In genomic region chr6:27901801-27902200, GRCh38 we compare ENCODE assay signal across 9 cellular contexts. TPM values are rescaled to one million over a fixed set of nuclear protein-coding genes. Genes with fewer than 3 reads are reported as not detected.
DNase-seq lines count a peak whose midpoint lies in the region; FAIRE-seq and TF ChIP-seq lines count a peak whose summit lies in the region.
"Had no signal": no experiment of that assay in that cellular context is flagged by ENCODE, and none has a peak within 500 bp of the region (broad histone marks: within the 10 kb centered on the region; RNA-seq: fewer than 3 reads in every experiment).

No MANE protein-coding gene starts in this region.

- H3K27me3 ChIP-seq in SJCRH30: no peaks in the 10 kb centered on the region
- H3K27me3 ChIP-seq: Peyer's patch had no signal

- H3K36me3 Mint-ChIP-seq in endothelial cell (ENCODE audit: low read depth, unreplicated experiment): peaks cover 3% of the 10 kb centered on the region

- no peaks in the 10 kb centered on the region for H3K36me3 ChIP-seq in ES-I3 (ENCODE audit: insufficient read depth, low read length)
- H3K36me3 ChIP-seq in SJCRH30: no peaks in the 10 kb centered on the region
- H3K36me3 ChIP-seq: Peyer's patch had no signal

- H3K4me1 ChIP-seq in ES-I3 (ENCODE audit: insufficient read depth, low read length) (no peaks in the 10 kb centered on the region), SJCRH30 (0 out of 2 replicates have a peak, but pooled peaks cover 3% of the 10 kb centered on the region)
- H3K4me1 ChIP-seq: Peyer's patch had no signal

- peaks cover 11% of the 10 kb centered on the region for H3K27me3 Mint-ChIP-seq in endothelial cell (ENCODE audit: unreplicated experiment)

- peak overlapping the region; percentile 98; the same call in 1 of the 2 replicates for H3K9ac ChIP-seq in ES-I3 (ENCODE audit: low read depth, low read length)

- DNase-seq in SJCRH30: no peak
- DNase-seq in endothelial cell (ENCODE audit: low spot score): no peak
- no peak for DNase-seq in foreskin melanocyte
- no peak for DNase-seq in LoVo (ENCODE audit: low spot score)
- no peak for DNase-seq in DMS79 treated with DMSO at 0.1 percent for 48 hours (lab: John Stamatoyannopoulos, UW)
- DNase-seq in coronary artery (ENCODE audit: low spot score): no peak

- H3K4me1 Mint-ChIP-seq in endothelial cell (ENCODE audit: unreplicated experiment): peaks cover 2% of the 10 kb centered on the region

- peak overlapping the region; percentile 91 for H3K4me3 Mint-ChIP-seq in endothelial cell (ENCODE audit: unreplicated experiment)

- TF ChIP-seq CTCF in endothelial cell (IDR thresholded peaks at IDR 0.05; ENCODE audit: unreplicated experiment) (no peak), coronary artery (IDR thresholded peaks at IDR 0.05) (no peak)

- peak; percentile 37 for FAIRE-seq in A204.1 (lab: Jason Lieb, UNC)

- peak overlapping the region; percentile 91 for H3K27ac Mint-ChIP-seq in endothelial cell (ENCODE audit: unreplicated experiment)

- no peak overlapping the region for H3K27ac ChIP-seq in SJCRH30
- no peak overlapping the region for H3K27ac ChIP-seq in coronary artery

- H3K4me3 ChIP-seq in SJCRH30 (peak overlapping the region; percentile 86), coronary artery (no peak overlapping the region)

- no peaks in the 10 kb centered on the region for H3K9me3 Mint-ChIP-seq in endothelial cell (ENCODE audit: unreplicated experiment)

- H3K9me3 ChIP-seq in ES-I3 (ENCODE audit: control insufficient read depth, insufficient read depth, low read length): no peaks in the 10 kb centered on the region
- no peaks in the 10 kb centered on the region for H3K9me3 ChIP-seq in SJCRH30 (replicated peaks)
- H3K9me3 ChIP-seq: Peyer's patch had no signal

RNA-seq across cellular contexts. Expression of gene OR2B2, which starts 10.4 kb away (rescaled TPM):
- not detected in 2 replicates for total RNA-seq in SJCRH30 (2014; rRNA removed; shearing (Covaris generic))
- total RNA-seq in endothelial cell (ENCODE audit: unreplicated experiment): not detected
- total RNA-seq: Peyer's patch had no signal

RNA-seq across cellular contexts. Expression of gene OR2B6, which starts 55.2 kb away (rescaled TPM):
- total RNA-seq in SJCRH30 (2014; rRNA removed; shearing (Covaris generic)): not detected in 2 replicates
- not detected for total RNA-seq in endothelial cell (ENCODE audit: unreplicated experiment)
- total RNA-seq: Peyer's patch had no signal
